In genomic region chr2:237688081-237688480, GRCh38 we compare ENCODE assay signal across 9 cellular contexts.
DNase-seq lines count a peak whose midpoint lies in the region; ATAC-seq and TF ChIP-seq lines count a peak whose summit lies in the region.
"Had no signal": no experiment of that assay in that cellular context is flagged by ENCODE, and none has a peak within 500 bp of the region (broad histone marks: within the 10 kb centered on the region; RNA-seq: fewer than 3 reads in every experiment).

No MANE protein-coding gene starts in this region.

- H3K9me3 ChIP-seq in upper lobe of right lung: no peaks in the 10 kb centered on the region

- intact Hi-C loops in upper lobe of right lung (cut with DNase I): no loop called here

- H3K27ac ChIP-seq in upper lobe of right lung: peak overlapping the region; percentile 89

- TF ChIP-seq CTCF in upper lobe of right lung (IDR thresholded peaks at IDR 0.05): no peak

- H3K4me1 Mint-ChIP-seq in activated naive CD4-positive, alpha-beta T cell treated with anti-CD3 and anti-CD28 coated beads, Interleukin-2, amount 50 U/mL, for 24 hours: peaks cover 53% of the 10 kb centered on the region
- H3K4me1 Mint-ChIP-seq in central memory CD8-positive, alpha-beta T cell: peaks cover 46% of the 10 kb centered on the region
- peaks cover 52 to 60% (median 53%) of the 10 kb centered on the region in 3 donors for H3K4me1 Mint-ChIP-seq in naive B cell

- no peak for DNase-seq in activated naive CD4-positive, alpha-beta T cell (lab: John Stamatoyannopoulos, UW)
- DNase-seq in central memory CD8-positive, alpha-beta T cell (ENCODE audit: low spot score in 2 of 2): no peak
- DNase-seq in naive B cell (no peak), upper lobe of right lung (no peak), SIG-M5 (lab: John Stamatoyannopoulos, UW) (no peak), AML-193 (lab: John Stamatoyannopoulos, UW) (no peak)
- DNase-seq: nucleus accumbens had no signal

- no peaks in the 10 kb centered on the region for H3K36me3 ChIP-seq in upper lobe of right lung

- no peaks in the 10 kb centered on the region for H3K9me3 Mint-ChIP-seq in activated naive CD4-positive, alpha-beta T cell treated with anti-CD3 and anti-CD28 coated beads, Interleukin-2, amount 50 U/mL, for 24 hours
- no peaks in the 10 kb centered on the region for H3K9me3 Mint-ChIP-seq in central memory CD8-positive, alpha-beta T cell
- H3K9me3 Mint-ChIP-seq in naive B cell: no peaks in the 10 kb centered on the region

- peaks cover 48% of the 10 kb centered on the region for H3K4me1 ChIP-seq in upper lobe of right lung

- ATAC-seq in central memory CD8-positive, alpha-beta T cell (replicated peaks; ENCODE audit: extremely low read depth, poor library complexity, severe bottlenecking): no peak
- ATAC-seq in naive B cell (ENCODE audit: low read depth in 2 of 2): no peak
- no peak for ATAC-seq in upper lobe of right lung
- ATAC-seq in HG03571 (IDR thresholded peaks at IDR 0.05; ENCODE audit: unreplicated experiment): no peak

- no peaks in the 10 kb centered on the region for H3K27me3 ChIP-seq in upper lobe of right lung

- H3K27me3 Mint-ChIP-seq in activated naive CD4-positive, alpha-beta T cell treated with anti-CD3 and anti-CD28 coated beads, Interleukin-2, amount 50 U/mL, for 24 hours: no peaks in the 10 kb centered on the region
- H3K27me3 Mint-ChIP-seq in central memory CD8-positive, alpha-beta T cell: no peaks in the 10 kb centered on the region
- H3K27me3 Mint-ChIP-seq in naive B cell: no peaks in the 10 kb centered on the region

- no peak overlapping the region for H3K4me3 ChIP-seq in upper lobe of right lung

- H3K4me3 Mint-ChIP-seq in activated naive CD4-positive, alpha-beta T cell treated with anti-CD3 and anti-CD28 coated beads, Interleukin-2, amount 50 U/mL, for 24 hours: peak overlapping the region; percentile 75
- peak overlapping the region; percentile 70 for H3K4me3 Mint-ChIP-seq in central memory CD8-positive, alpha-beta T cell
- peak overlapping the region; percentile 52 to 91 (median 80) for H3K4me3 Mint-ChIP-seq in naive B cell

- H3K36me3 Mint-ChIP-seq in activated naive CD4-positive, alpha-beta T cell treated with anti-CD3 and anti-CD28 coated beads, Interleukin-2, amount 50 U/mL, for 24 hours: no peaks in the 10 kb centered on the region
- H3K36me3 Mint-ChIP-seq in central memory CD8-positive, alpha-beta T cell (ENCODE audit: insufficient read depth): peaks cover 18% of the 10 kb centered on the region
- no peaks in the 10 kb centered on the region for H3K36me3 Mint-ChIP-seq in naive B cell

- H3K27ac Mint-ChIP-seq in activated naive CD4-positive, alpha-beta T cell treated with anti-CD3 and anti-CD28 coated beads, Interleukin-2, amount 50 U/mL, for 24 hours: peak overlapping the region; percentile 94
- H3K27ac Mint-ChIP-seq in central memory CD8-positive, alpha-beta T cell (ENCODE audit: low read depth): peak overlapping the region; percentile 99
- H3K27ac Mint-ChIP-seq in naive B cell: peak overlapping the region; percentile 99 to 100 (median 100)
